12 cellular contexts compared by ENCODE assay signal in the genomic region with DNA sequence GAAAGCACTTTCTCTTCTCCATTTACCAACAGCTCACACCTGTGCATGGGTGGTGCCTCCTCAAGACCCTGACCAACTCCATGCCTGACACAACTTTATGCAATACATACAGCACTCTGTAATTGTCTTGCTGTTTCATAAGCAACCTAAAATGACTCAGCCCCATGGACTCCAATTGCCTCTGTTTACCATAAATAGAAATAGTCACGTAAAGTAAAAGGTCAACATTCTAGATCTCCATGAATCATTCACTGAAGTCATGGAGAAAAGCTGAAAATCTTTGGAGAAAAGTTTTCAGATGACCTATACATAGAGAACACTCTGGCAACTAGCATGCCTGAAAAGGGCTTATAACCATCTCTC.
DNase-seq lines count a peak whose midpoint lies in the region; ATAC-seq and TF ChIP-seq lines count a peak whose summit lies in the region.
"Had no signal": no experiment of that assay in that cellular context is flagged by ENCODE, and none has a peak within 500 bp of the region (broad histone marks: within the 10 kb centered on the region; RNA-seq: fewer than 3 reads in every experiment).

No MANE protein-coding gene starts in this region.

- TF ChIP-seq POLR2A in transverse colon (IDR thresholded peaks at IDR 0.05) = no peak
- TF ChIP-seq POLR2A in Peyer's patch (IDR thresholded peaks at IDR 0.05) = no peak

- H3K36me3 ChIP-seq in transverse colon (peaks cover 0 to 9% (median 0%) of the 10 kb centered on the region in 4 donors), Peyer's patch (peaks cover 0 to 6% (median 0%) of the 10 kb centered on the region in 3 donors)

- ATAC-seq in left ventricle myocardium superior = peak; percentile 67
- ATAC-seq: activated CD8-positive, alpha-beta T cell treated with anti-CD3 and anti-CD28 coated beads, Interleukin-2, amount 10 ng/mL, durations not matched to agents 7 days and 5 days; sciatic nerve had no signal

- DNase-seq in DMS53 (lab: John Stamatoyannopoulos, UW) = peak; percentile 6
- no peak for DNase-seq in DMS53 treated with DMSO at 0.1 percent for 48 hours (lab: John Stamatoyannopoulos, UW; ENCODE audit: unreplicated experiment)
- peak; percentile 96 for DNase-seq in amniotic epithelial cell (ENCODE audit: low read depth)
- no peak for DNase-seq in left ventricle myocardium superior
- DNase-seq in transverse colon = no peak
- no peak for DNase-seq in Peyer's patch
- DNase-seq in NCI-H1048 (lab: John Stamatoyannopoulos, UW) = no peak
- DNase-seq in NCI-H446 treated with DMSO at 0.1 percent for 48 hours (lab: John Stamatoyannopoulos, UW) = no peak
- DNase-seq: 8988T; activated CD8-positive, alpha-beta T cell treated with anti-CD3 and anti-CD28 coated beads, Interleukin-2, amount 10 ng/mL, durations not matched to agents 7 days and 5 days; NCI-H748 treated with DMSO at 0.1 percent for 48 hours had no signal

- TF ChIP-seq CTCF in transverse colon (IDR thresholded peaks at IDR 0.05) (no peak), Peyer's patch (IDR thresholded peaks at IDR 0.05) (no peak)

- no peak overlapping the region for H3K4me3 ChIP-seq in transverse colon
- H3K4me3 ChIP-seq in Peyer's patch = no peak overlapping the region

- in situ Hi-C loops in transverse colon (cut with MboI; ENCODE audit: low pct_ligation_motif_present in 1 of 4, low pct_unique_long_range_greater_than_20kb in 1 of 4, low sequenced_read_pairs in 3 of 4) = no loop called here

- intact Hi-C loops in left ventricle myocardium superior (cut with micrococcal nuclease) = no loop called here
- intact Hi-C loops in transverse colon (cut with DNase I; ENCODE audit: low total_unique reads) = no loop called here

- H3K27me3 ChIP-seq in transverse colon (no peaks in the 10 kb centered on the region), Peyer's patch (no peaks in the 10 kb centered on the region)

- H3K9me3 ChIP-seq in transverse colon (no peaks in the 10 kb centered on the region), Peyer's patch (no peaks in the 10 kb centered on the region)

- peak overlapping the region; percentile 13 to 60 (median 52) for H3K27ac ChIP-seq in transverse colon
- H3K27ac ChIP-seq in Peyer's patch = peak overlapping the region in 2 of 4 donors; percentile 15 to 36

- H3K4me1 ChIP-seq in transverse colon (peaks cover 3 to 36% (median 15%) of the 10 kb centered on the region in 4 donors), Peyer's patch (peaks cover 0 to 9% (median 0%) of the 10 kb centered on the region in 4 donors)

- TF ChIP-seq EP300 in transverse colon (IDR thresholded peaks at IDR 0.05; ENCODE audit: low read depth) = no peak

- WGBS in transverse colon (ENCODE audit: low coverage in 1 of 2), 2 donors = 61% methylated on average over 1 of the region's 1 CpG; no CpG with 5 or more reads in 1 of the 2 donors

Comparison
In these comparisons a context has a peak if more than half of its experiments do, and no peak if none do; other contexts are left out.
1. DNase-seq: peak in DMS53 (single experiment) and amniotic epithelial cell (single experiment); none in DMS53 treated with DMSO at 0.1 percent for 48 hours (single experiment), left ventricle myocardium superior (single experiment), transverse colon (single experiment), Peyer's patch (0 of 3), NCI-H1048 (single experiment) and NCI-H446 treated with DMSO at 0.1 percent for 48 hours (single experiment).